Comparison of ENCODE assay signal across 15 cellular contexts in the genomic region with DNA sequence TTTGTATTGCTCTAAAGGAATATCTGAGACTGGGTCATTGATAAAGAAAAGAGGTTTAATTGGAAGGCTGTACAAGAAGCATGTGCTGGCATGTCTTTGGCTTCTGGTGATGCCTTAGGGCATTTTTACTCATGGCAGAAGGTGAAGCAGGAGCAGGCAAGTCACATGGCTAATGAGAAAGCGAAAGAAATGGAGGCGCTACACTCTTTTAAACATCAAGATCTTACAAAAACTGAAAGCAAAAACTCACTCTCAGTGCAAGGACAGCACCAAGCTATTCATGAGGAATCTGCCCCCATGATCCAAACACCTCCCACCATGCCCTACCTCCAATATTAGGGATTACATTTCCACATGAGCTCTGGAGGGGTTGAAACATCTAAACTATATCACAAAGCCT.
DNase-seq lines count a peak whose midpoint lies in the region; ATAC-seq and TF ChIP-seq lines count a peak whose summit lies in the region.
"Had no signal": no experiment of that assay in that cellular context is flagged by ENCODE, and none has a peak within 500 bp of the region (broad histone marks: within the 10 kb centered on the region; RNA-seq: fewer than 3 reads in every experiment).

No MANE protein-coding gene starts in this region.

- TF ChIP-seq CTCF in foreskin keratinocyte (conservative IDR thresholded peaks at IDR 0.05) = no peak

- H3K4me3 Mint-ChIP-seq in activated naive CD4-positive, alpha-beta T cell treated with anti-CD3 and anti-CD28 coated beads, Interleukin-2, amount 10 ng/mL, durations not matched to agents 7 days and 5 days = no peak overlapping the region
- H3K4me3 Mint-ChIP-seq: CD8-positive, alpha-beta memory T cell had no signal

- H3K27me3 ChIP-seq in foreskin keratinocyte = no peaks in the 10 kb centered on the region
- H3K27me3 ChIP-seq: BLaER1 had no signal

- H3K27ac ChIP-seq in foreskin keratinocyte = no peak overlapping the region
- H3K27ac ChIP-seq: BLaER1 had no signal

- ATAC-seq in GM18867 (IDR thresholded peaks at IDR 0.05; ENCODE audit: unreplicated experiment) (peak; percentile 77), foreskin keratinocyte (no peak), HG02870 (IDR thresholded peaks at IDR 0.05; ENCODE audit: unreplicated experiment) (no peak)

- DNase-seq in M059J (ENCODE audit: low read depth) (peak; percentile 26), OCI-M1 (lab: John Stamatoyannopoulos, UW) (peak; percentile 20), foreskin keratinocyte (peak; percentile 12 to 23), dedifferentiated amniotic fluid mesenchymal stem cell (ENCODE audit: extremely low spot score) (no peak)
- DNase-seq in activated naive CD4-positive, alpha-beta T cell treated with anti-CD3 and anti-CD28 coated beads, Interleukin-2, amount 10 ng/mL, durations not matched to agents 7 days and 5 days = no peak
- DNase-seq: 8988T; AML-193; Caco-2; CD8-positive, alpha-beta memory T cell; DND-41; GDM1; H7 had no signal

- no peaks in the 10 kb centered on the region for H3K4me1 ChIP-seq in foreskin keratinocyte
- H3K4me1 ChIP-seq: BLaER1, Caco-2 had no signal

- no peaks in the 10 kb centered on the region for H3K9me3 Mint-ChIP-seq in activated naive CD4-positive, alpha-beta T cell treated with anti-CD3 and anti-CD28 coated beads, Interleukin-2, amount 10 ng/mL, durations not matched to agents 7 days and 5 days

- no peaks in the 10 kb centered on the region for H3K36me3 Mint-ChIP-seq in activated naive CD4-positive, alpha-beta T cell treated with anti-CD3 and anti-CD28 coated beads, Interleukin-2, amount 10 ng/mL, durations not matched to agents 7 days and 5 days
- H3K36me3 Mint-ChIP-seq: CD8-positive, alpha-beta memory T cell had no signal

- no peak overlapping the region for H3K27ac Mint-ChIP-seq in activated naive CD4-positive, alpha-beta T cell treated with anti-CD3 and anti-CD28 coated beads, Interleukin-2, amount 10 ng/mL, durations not matched to agents 7 days and 5 days
- H3K27ac Mint-ChIP-seq: CD8-positive, alpha-beta memory T cell had no signal

- no peaks in the 10 kb centered on the region for H3K27me3 Mint-ChIP-seq in activated naive CD4-positive, alpha-beta T cell treated with anti-CD3 and anti-CD28 coated beads, Interleukin-2, amount 10 ng/mL, durations not matched to agents 7 days and 5 days
- H3K27me3 Mint-ChIP-seq: CD8-positive, alpha-beta memory T cell had no signal

- H3K4me1 Mint-ChIP-seq in activated naive CD4-positive, alpha-beta T cell treated with anti-CD3 and anti-CD28 coated beads, Interleukin-2, amount 10 ng/mL, durations not matched to agents 7 days and 5 days = no peaks in the 10 kb centered on the region
- H3K4me1 Mint-ChIP-seq: CD8-positive, alpha-beta memory T cell had no signal

- CTCF ChIA-PET in activated naive CD4-positive, alpha-beta T cell treated with anti-CD3 and anti-CD28 coated beads, Interleukin-2, amount 10 ng/mL, durations not matched to agents 7 days and 5 days (lab: Charles Lee) = no interaction called here

Comparison
In these comparisons a context has a peak if more than half of its experiments do, and no peak if none do; other contexts are left out.
1. DNase-seq: peak in M059J (single experiment), OCI-M1 (single experiment) and foreskin keratinocyte (2 of 2); none in dedifferentiated amniotic fluid mesenchymal stem cell (single experiment) and activated naive CD4-positive, alpha-beta T cell treated with anti-CD3 and anti-CD28 coated beads, Interleukin-2, amount 10 ng/mL, durations not matched to agents 7 days and 5 days (single experiment).